Comparison of ENCODE assay signal across 2 cellular contexts in the genomic region with DNA sequence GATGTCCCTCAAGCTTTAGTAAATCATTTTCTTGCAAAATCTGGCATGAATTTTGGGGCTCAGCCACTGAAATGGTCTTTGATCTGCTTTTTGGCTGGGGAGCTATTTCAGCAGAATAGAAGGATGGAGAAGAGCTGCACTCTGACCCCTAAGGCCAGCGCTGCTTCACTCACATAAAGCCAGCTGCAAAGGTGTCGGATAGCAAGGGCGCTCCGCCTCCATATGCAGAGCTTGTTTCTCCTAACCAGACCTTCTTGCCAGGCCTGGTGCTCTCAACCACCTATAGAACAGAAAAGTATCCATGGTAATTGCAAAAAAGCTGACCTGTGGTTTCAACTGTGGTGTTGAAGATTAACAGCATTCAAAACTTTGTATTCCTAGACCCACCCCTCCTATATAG.
TF ChIP-seq lines count a peak whose summit lies in the region.

No MANE protein-coding gene starts in this region.

TF ChIP-seq in GM23338, 12 proteins besides CTCF, POLR2A, EP300 and RAD21 (continued from another document):
- TF ChIP-seq, protein P1, sequence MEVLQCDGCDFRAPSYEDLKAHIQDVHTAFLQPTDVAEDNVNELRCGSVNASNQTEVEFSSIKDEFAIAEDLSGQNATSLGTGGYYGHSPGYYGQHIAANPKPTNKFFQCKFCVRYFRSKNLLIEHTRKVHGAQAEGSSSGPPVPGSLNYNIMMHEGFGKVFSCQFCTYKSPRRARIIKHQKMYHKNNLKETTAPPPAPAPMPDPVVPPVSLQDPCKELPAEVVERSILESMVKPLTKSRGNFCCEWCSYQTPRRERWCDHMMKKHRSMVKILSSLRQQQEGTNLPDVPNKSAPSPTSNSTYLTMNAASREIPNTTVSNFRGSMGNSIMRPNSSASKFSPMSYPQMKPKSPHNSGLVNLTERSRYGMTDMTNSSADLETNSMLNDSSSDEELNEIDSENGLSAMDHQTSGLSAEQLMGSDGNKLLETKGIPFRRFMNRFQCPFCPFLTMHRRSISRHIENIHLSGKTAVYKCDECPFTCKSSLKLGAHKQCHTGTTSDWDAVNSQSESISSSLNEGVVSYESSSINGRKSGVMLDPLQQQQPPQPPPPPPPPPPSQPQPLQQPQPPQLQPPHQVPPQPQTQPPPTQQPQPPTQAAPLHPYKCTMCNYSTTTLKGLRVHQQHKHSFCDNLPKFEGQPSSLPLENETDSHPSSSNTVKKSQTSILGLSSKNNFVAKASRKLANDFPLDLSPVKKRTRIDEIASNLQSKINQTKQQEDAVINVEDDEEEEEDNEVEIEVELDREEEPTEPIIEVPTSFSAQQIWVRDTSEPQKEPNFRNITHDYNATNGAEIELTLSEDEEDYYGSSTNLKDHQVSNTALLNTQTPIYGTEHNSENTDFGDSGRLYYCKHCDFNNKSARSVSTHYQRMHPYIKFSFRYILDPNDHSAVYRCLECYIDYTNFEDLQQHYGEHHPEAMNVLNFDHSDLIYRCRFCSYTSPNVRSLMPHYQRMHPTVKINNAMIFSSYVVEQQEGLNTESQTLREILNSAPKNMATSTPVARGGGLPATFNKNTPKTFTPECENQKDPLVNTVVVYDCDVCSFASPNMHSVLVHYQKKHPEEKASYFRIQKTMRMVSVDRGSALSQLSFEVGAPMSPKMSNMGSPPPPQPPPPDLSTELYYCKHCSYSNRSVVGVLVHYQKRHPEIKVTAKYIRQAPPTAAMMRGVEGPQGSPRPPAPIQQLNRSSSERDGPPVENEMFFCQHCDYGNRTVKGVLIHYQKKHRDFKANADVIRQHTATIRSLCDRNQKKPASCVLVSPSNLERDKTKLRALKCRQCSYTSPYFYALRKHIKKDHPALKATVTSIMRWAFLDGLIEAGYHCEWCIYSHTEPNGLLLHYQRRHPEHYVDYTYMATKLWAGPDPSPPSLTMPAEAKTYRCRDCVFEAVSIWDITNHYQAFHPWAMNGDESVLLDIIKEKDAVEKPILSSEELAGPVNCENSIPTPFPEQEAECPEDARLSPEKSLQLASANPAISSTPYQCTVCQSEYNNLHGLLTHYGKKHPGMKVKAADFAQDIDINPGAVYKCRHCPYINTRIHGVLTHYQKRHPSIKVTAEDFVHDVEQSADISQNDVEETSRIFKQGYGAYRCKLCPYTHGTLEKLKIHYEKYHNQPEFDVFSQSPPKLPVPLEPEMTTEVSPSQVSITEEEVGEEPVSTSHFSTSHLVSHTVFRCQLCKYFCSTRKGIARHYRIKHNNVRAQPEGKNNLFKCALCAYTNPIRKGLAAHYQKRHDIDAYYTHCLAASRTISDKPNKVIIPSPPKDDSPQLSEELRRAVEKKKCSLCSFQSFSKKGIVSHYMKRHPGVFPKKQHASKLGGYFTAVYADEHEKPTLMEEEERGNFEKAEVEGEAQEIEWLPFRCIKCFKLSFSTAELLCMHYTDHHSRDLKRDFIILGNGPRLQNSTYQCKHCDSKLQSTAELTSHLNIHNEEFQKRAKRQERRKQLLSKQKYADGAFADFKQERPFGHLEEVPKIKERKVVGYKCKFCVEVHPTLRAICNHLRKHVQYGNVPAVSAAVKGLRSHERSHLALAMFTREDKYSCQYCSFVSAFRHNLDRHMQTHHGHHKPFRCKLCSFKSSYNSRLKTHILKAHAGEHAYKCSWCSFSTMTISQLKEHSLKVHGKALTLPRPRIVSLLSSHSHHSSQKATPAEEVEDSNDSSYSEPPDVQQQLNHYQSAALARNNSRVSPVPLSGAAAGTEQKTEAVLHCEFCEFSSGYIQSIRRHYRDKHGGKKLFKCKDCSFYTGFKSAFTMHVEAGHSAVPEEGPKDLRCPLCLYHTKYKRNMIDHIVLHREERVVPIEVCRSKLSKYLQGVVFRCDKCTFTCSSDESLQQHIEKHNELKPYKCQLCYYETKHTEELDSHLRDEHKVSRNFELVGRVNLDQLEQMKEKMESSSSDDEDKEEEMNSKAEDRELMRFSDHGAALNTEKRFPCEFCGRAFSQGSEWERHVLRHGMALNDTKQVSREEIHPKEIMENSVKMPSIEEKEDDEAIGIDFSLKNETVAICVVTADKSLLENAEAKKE (CRISPR knock-in tag; IDR thresholded peaks at IDR 0.05), result peak; percentile 42; the same call in 1 of the 2 replicates

TF ChIP-seq in WTC11, 78 proteins besides CTCF, POLR2A, EP300 and RAD21 (continued from another document):
- TF ChIP-seq, protein P2, sequence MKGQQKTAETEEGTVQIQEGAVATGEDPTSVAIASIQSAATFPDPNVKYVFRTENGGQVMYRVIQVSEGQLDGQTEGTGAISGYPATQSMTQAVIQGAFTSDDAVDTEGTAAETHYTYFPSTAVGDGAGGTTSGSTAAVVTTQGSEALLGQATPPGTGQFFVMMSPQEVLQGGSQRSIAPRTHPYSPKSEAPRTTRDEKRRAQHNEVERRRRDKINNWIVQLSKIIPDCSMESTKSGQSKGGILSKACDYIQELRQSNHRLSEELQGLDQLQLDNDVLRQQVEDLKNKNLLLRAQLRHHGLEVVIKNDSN (CRISPR knock-in tag; IDR thresholded peaks at IDR 0.05), result no peak
- TF ChIP-seq, protein P3, sequence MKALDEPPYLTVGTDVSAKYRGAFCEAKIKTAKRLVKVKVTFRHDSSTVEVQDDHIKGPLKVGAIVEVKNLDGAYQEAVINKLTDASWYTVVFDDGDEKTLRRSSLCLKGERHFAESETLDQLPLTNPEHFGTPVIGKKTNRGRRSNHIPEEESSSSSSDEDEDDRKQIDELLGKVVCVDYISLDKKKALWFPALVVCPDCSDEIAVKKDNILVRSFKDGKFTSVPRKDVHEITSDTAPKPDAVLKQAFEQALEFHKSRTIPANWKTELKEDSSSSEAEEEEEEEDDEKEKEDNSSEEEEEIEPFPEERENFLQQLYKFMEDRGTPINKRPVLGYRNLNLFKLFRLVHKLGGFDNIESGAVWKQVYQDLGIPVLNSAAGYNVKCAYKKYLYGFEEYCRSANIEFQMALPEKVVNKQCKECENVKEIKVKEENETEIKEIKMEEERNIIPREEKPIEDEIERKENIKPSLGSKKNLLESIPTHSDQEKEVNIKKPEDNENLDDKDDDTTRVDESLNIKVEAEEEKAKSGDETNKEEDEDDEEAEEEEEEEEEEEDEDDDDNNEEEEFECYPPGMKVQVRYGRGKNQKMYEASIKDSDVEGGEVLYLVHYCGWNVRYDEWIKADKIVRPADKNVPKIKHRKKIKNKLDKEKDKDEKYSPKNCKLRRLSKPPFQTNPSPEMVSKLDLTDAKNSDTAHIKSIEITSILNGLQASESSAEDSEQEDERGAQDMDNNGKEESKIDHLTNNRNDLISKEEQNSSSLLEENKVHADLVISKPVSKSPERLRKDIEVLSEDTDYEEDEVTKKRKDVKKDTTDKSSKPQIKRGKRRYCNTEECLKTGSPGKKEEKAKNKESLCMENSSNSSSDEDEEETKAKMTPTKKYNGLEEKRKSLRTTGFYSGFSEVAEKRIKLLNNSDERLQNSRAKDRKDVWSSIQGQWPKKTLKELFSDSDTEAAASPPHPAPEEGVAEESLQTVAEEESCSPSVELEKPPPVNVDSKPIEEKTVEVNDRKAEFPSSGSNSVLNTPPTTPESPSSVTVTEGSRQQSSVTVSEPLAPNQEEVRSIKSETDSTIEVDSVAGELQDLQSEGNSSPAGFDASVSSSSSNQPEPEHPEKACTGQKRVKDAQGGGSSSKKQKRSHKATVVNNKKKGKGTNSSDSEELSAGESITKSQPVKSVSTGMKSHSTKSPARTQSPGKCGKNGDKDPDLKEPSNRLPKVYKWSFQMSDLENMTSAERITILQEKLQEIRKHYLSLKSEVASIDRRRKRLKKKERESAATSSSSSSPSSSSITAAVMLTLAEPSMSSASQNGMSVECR (CRISPR knock-in tag; IDR thresholded peaks at IDR 0.05; ENCODE audit: borderline replicate concordance), result no peak
- TF ChIP-seq ZNF671 (CRISPR knock-in tag; IDR thresholded peaks at IDR 0.05) (no peak), ZNF423 (CRISPR knock-in tag; IDR thresholded peaks at IDR 0.05) (no peak), ELF4 (CRISPR knock-in tag; IDR thresholded peaks at IDR 0.05; ENCODE audit: low read depth) (no peak), ZNF317 (CRISPR knock-in tag; IDR thresholded peaks at IDR 0.05; ENCODE audit: borderline replicate concordance, low read depth) (no peak), TEAD4 (CRISPR knock-in tag; IDR thresholded peaks at IDR 0.05) (no peak), ZNF232 (CRISPR knock-in tag; IDR thresholded peaks at IDR 0.05) (no peak), TCF7 (CRISPR knock-in tag; IDR thresholded peaks at IDR 0.05; ENCODE audit: low read depth) (no peak), GRHL2 (CRISPR knock-in tag; IDR thresholded peaks at IDR 0.05; ENCODE audit: insufficient replicate concordance, severe bottlenecking) (no peak), ZNF121 (CRISPR knock-in tag; IDR thresholded peaks at IDR 0.05) (no peak)
- TF ChIP-seq, protein P4, sequence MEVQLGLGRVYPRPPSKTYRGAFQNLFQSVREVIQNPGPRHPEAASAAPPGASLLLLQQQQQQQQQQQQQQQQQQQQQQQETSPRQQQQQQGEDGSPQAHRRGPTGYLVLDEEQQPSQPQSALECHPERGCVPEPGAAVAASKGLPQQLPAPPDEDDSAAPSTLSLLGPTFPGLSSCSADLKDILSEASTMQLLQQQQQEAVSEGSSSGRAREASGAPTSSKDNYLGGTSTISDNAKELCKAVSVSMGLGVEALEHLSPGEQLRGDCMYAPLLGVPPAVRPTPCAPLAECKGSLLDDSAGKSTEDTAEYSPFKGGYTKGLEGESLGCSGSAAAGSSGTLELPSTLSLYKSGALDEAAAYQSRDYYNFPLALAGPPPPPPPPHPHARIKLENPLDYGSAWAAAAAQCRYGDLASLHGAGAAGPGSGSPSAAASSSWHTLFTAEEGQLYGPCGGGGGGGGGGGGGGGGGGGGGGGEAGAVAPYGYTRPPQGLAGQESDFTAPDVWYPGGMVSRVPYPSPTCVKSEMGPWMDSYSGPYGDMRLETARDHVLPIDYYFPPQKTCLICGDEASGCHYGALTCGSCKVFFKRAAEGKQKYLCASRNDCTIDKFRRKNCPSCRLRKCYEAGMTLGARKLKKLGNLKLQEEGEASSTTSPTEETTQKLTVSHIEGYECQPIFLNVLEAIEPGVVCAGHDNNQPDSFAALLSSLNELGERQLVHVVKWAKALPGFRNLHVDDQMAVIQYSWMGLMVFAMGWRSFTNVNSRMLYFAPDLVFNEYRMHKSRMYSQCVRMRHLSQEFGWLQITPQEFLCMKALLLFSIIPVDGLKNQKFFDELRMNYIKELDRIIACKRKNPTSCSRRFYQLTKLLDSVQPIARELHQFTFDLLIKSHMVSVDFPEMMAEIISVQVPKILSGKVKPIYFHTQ (CRISPR knock-in tag; IDR thresholded peaks at IDR 0.05), result no peak
- TF ChIP-seq, protein P5, sequence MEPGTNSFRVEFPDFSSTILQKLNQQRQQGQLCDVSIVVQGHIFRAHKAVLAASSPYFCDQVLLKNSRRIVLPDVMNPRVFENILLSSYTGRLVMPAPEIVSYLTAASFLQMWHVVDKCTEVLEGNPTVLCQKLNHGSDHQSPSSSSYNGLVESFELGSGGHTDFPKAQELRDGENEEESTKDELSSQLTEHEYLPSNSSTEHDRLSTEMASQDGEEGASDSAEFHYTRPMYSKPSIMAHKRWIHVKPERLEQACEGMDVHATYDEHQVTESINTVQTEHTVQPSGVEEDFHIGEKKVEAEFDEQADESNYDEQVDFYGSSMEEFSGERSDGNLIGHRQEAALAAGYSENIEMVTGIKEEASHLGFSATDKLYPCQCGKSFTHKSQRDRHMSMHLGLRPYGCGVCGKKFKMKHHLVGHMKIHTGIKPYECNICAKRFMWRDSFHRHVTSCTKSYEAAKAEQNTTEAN (CRISPR knock-in tag; IDR thresholded peaks at IDR 0.05), result no peak
- TF ChIP-seq, protein P6, sequence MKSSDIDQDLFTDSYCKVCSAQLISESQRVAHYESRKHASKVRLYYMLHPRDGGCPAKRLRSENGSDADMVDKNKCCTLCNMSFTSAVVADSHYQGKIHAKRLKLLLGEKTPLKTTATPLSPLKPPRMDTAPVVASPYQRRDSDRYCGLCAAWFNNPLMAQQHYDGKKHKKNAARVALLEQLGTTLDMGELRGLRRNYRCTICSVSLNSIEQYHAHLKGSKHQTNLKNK (CRISPR knock-in tag; IDR thresholded peaks at IDR 0.05), result no peak
- TF ChIP-seq, protein P7, sequence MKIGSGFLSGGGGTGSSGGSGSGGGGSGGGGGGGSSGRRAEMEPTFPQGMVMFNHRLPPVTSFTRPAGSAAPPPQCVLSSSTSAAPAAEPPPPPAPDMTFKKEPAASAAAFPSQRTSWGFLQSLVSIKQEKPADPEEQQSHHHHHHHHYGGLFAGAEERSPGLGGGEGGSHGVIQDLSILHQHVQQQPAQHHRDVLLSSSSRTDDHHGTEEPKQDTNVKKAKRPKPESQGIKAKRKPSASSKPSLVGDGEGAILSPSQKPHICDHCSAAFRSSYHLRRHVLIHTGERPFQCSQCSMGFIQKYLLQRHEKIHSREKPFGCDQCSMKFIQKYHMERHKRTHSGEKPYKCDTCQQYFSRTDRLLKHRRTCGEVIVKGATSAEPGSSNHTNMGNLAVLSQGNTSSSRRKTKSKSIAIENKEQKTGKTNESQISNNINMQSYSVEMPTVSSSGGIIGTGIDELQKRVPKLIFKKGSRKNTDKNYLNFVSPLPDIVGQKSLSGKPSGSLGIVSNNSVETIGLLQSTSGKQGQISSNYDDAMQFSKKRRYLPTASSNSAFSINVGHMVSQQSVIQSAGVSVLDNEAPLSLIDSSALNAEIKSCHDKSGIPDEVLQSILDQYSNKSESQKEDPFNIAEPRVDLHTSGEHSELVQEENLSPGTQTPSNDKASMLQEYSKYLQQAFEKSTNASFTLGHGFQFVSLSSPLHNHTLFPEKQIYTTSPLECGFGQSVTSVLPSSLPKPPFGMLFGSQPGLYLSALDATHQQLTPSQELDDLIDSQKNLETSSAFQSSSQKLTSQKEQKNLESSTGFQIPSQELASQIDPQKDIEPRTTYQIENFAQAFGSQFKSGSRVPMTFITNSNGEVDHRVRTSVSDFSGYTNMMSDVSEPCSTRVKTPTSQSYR (CRISPR knock-in tag; IDR thresholded peaks at IDR 0.05), result no peak
- TF ChIP-seq, protein P8, sequence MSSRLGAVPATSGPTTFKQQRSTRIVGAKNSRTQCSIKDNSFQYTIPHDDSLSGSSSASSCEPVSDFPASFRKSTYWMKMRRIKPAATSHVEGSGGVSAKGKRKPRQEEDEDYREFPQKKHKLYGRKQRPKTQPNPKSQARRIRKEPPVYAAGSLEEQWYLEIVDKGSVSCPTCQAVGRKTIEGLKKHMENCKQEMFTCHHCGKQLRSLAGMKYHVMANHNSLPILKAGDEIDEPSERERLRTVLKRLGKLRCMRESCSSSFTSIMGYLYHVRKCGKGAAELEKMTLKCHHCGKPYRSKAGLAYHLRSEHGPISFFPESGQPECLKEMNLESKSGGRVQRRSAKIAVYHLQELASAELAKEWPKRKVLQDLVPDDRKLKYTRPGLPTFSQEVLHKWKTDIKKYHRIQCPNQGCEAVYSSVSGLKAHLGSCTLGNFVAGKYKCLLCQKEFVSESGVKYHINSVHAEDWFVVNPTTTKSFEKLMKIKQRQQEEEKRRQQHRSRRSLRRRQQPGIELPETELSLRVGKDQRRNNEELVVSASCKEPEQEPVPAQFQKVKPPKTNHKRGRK (CRISPR knock-in tag; IDR thresholded peaks at IDR 0.05; ENCODE audit: borderline replicate concordance), result no peak
- TF ChIP-seq, protein P9, sequence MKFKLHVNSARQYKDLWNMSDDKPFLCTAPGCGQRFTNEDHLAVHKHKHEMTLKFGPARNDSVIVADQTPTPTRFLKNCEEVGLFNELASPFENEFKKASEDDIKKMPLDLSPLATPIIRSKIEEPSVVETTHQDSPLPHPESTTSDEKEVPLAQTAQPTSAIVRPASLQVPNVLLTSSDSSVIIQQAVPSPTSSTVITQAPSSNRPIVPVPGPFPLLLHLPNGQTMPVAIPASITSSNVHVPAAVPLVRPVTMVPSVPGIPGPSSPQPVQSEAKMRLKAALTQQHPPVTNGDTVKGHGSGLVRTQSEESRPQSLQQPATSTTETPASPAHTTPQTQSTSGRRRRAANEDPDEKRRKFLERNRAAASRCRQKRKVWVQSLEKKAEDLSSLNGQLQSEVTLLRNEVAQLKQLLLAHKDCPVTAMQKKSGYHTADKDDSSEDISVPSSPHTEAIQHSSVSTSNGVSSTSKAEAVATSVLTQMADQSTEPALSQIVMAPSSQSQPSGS (CRISPR knock-in tag; IDR thresholded peaks at IDR 0.05; ENCODE audit: borderline replicate concordance, low read depth), result no peak
